15 cellular contexts compared by ENCODE assay signal in the genomic region with DNA sequence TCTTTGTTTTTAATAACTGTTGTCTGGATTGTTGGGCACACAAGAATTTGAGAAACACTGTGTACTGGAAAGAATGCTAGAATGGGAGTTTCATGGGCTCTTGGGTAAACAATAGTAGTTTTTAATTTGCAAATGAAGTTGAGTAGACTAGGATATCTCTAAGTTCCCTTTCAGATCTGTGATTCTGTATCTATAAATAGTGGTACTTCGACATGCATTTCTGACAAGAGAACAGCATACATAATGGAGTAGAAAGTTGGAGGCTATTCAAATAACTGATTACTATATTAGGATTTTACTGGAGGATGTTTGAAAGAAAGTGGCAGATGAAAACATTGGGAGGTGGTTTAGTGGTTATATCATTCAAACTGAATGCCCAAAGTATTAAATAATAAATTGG. TPM values are rescaled to one million over a fixed set of nuclear protein-coding genes. Genes with fewer than 3 reads are reported as not detected.
A peak's percentile ranks its signal among the peaks of the same experiment; 100 is the strongest.
DNase-seq lines count a peak whose midpoint lies in the region; ATAC-seq, FAIRE-seq and TF ChIP-seq lines count a peak whose summit lies in the region.
"Had no signal": no experiment of that assay in that cellular context is flagged by ENCODE, and none has a peak within 500 bp of the region (broad histone marks: within the 10 kb centered on the region; RNA-seq: fewer than 3 reads in every experiment).

No MANE protein-coding gene starts in this region.

- H2AFZ ChIP-seq in Karpas-422 (ENCODE audit: low read length): no peak overlapping the region
- H2AFZ ChIP-seq: GM23248 had no signal

- FAIRE-seq in islet of Langerhans (lab: Jason Lieb, UNC): peak; percentile 30
- FAIRE-seq in pancreas (lab: Jason Lieb, UNC): peak; percentile 20
- FAIRE-seq: GM12891, H54 had no signal

- no peak overlapping the region for H3K9ac ChIP-seq in Karpas-422 (ENCODE audit: low read length)
- H3K9ac ChIP-seq: BLaER1 treated with 17β-estradiol and CSF1 and Interleukin-3, amounts not matched to agents 10 nM and 100 nM; GM23248 had no signal

- TF ChIP-seq CTCF in Panc1 (IDR thresholded peaks at IDR 0.05): no peak
- TF ChIP-seq CTCF in pancreas (IDR thresholded peaks at IDR 0.05): no peak

- no peaks in the 10 kb centered on the region for H4K20me1 ChIP-seq in Karpas-422 (ENCODE audit: insufficient read depth, low read depth, low read length)
- H4K20me1 ChIP-seq: BLaER1 treated with 17β-estradiol and CSF1 and Interleukin-3, amounts not matched to agents 10 nM and 100 nM had no signal

- WGBS in pancreas, 2 donors: 32 to 38% methylated on average over 1 of the region's 1 CpG

- H3K4me3 ChIP-seq in Panc1 (ENCODE audit: low read depth in 2 of 2, low read length in 2 of 2) (no peak overlapping the region), pancreas (no peak overlapping the region), Karpas-422 (ENCODE audit: low read length) (no peak overlapping the region)
- H3K4me3 ChIP-seq: BLaER1 treated with 17β-estradiol and CSF1 and Interleukin-3, amounts not matched to agents 10 nM and 100 nM; GM23248 had no signal

- H3K27ac ChIP-seq in Panc1 (ENCODE audit: low read length) (no peak overlapping the region), pancreas (no peak overlapping the region), Karpas-422 (ENCODE audit: low read length) (no peak overlapping the region)
- H3K27ac ChIP-seq: BLaER1 treated with 17β-estradiol and CSF1 and Interleukin-3, amounts not matched to agents 10 nM and 100 nM; GM23248 had no signal

- H3K79me2 ChIP-seq in Karpas-422 (ENCODE audit: low read length): no peaks in the 10 kb centered on the region

- H3K27me3 ChIP-seq in Panc1 (ENCODE audit: control insufficient read depth, insufficient read depth, low read length): no peaks in the 10 kb centered on the region
- H3K27me3 ChIP-seq in pancreas: no peaks in the 10 kb centered on the region
- no peaks in the 10 kb centered on the region for H3K27me3 ChIP-seq in Karpas-422 (ENCODE audit: low read length)
- H3K27me3 ChIP-seq: BLaER1 treated with 17β-estradiol and CSF1 and Interleukin-3, amounts not matched to agents 10 nM and 100 nM had no signal

- CTCF ChIA-PET in Panc1 (lab: Charles Lee): no interaction called here

- peak; percentile 70 for ATAC-seq in Right ventricle myocardium superior (ENCODE audit: poor library complexity)
- no peak for ATAC-seq in Panc1
- ATAC-seq in pancreas: no peak
- ATAC-seq: HCT116 had no signal

- H3K36me3 ChIP-seq in Panc1 (ENCODE audit: control insufficient read depth, insufficient read depth, low read length): peaks cover 4% of the 10 kb centered on the region
- H3K36me3 ChIP-seq in pancreas: no peaks in the 10 kb centered on the region
- H3K36me3 ChIP-seq in Karpas-422 (ENCODE audit: insufficient read depth, low read length): no peaks in the 10 kb centered on the region

- TSS peak; percentile 13 for BruUV-seq in Panc1 (replicated peaks; lab: Mats Ljungman, UMichigan)

- no peaks in the 10 kb centered on the region for H3K9me2 ChIP-seq in Karpas-422 (replicated peaks; ENCODE audit: insufficient read depth, low read length)

- no peak for DNase-seq in Right ventricle myocardium superior
- DNase-seq in cardiac septum (ENCODE audit: low spot score): no peak
- no peak for DNase-seq in Panc1 (ENCODE audit: low read depth, low spot score)
- DNase-seq in pancreas: no peak
- DNase-seq in NCI-H2196 (lab: John Stamatoyannopoulos, UW; ENCODE audit: unreplicated experiment): no peak
- DNase-seq in Karpas-422: no peak
- DNase-seq: ACHN; CD4-positive, alpha-beta T cell; DMS79; GM23248 had no signal

- intact Hi-C loops in Right ventricle myocardium superior (cut with DNase I) (no loop called here), cardiac septum (cut with DNase I) (no loop called here), Panc1 (cut with micrococcal nuclease; ENCODE audit: unreplicated experiment) (no loop called here), pancreas (cut with DNase I) (no loop called here)

- POLR2A ChIA-PET in Panc1 (lab: Charles Lee): no interaction called here

- H3K4me1 ChIP-seq in Panc1 (ENCODE audit: control insufficient read depth, insufficient read depth, low read length): no peaks in the 10 kb centered on the region
- no peaks in the 10 kb centered on the region for H3K4me1 ChIP-seq in pancreas
- H3K4me1 ChIP-seq in Karpas-422 (ENCODE audit: low read length): no peaks in the 10 kb centered on the region

- in situ Hi-C loops in Panc1 (cut with HindIII; ENCODE audit: low pct_unique_long_range_greater_than_20kb, low sequenced_read_pairs): no loop called here

- no peak overlapping the region for H3K4me2 ChIP-seq in Karpas-422 (ENCODE audit: low read depth, low read length, poor library complexity, severe bottlenecking)
- H3K4me2 ChIP-seq: BLaER1 treated with 17β-estradiol and CSF1 and Interleukin-3, amounts not matched to agents 10 nM and 100 nM had no signal

- H3K9me3 ChIP-seq in Panc1 (ENCODE audit: control insufficient read depth, insufficient read depth, low read depth, low read length): no peaks in the 10 kb centered on the region
- no peaks in the 10 kb centered on the region for H3K9me3 ChIP-seq in pancreas
- no peaks in the 10 kb centered on the region for H3K9me3 ChIP-seq in Karpas-422 (ENCODE audit: low read length)

RNA-seq across cellular contexts. Expression of gene EPB41L5, which starts 29.5 kb away (rescaled TPM):
- total RNA-seq in Right ventricle myocardium superior: 8.1 TPM
- total RNA-seq in cardiac septum: 15.7 TPM
- total RNA-seq in Panc1 (2021; ENCODE audit: unreplicated experiment): 42.2 TPM
- polyA plus RNA-seq in Panc1 (2012; ENCODE audit: insufficient read length): 17.8 TPM
- total RNA-seq in pancreas: 10 to 100 TPM; 17.6 to 23.8 (median 21.4) TPM
- polyA plus RNA-seq in pancreas: 10 to 100 TPM in 1 of 2 donors, 1 to 10 TPM in 1; 7.3 to 13.0 TPM
- total RNA-seq in Karpas-422 (2014; rRNA removed; shearing (Covaris generic); ENCODE audit: low replicate concordance): 0.11 and 3.1 TPM in 2 replicates
